In the genomic region with DNA sequence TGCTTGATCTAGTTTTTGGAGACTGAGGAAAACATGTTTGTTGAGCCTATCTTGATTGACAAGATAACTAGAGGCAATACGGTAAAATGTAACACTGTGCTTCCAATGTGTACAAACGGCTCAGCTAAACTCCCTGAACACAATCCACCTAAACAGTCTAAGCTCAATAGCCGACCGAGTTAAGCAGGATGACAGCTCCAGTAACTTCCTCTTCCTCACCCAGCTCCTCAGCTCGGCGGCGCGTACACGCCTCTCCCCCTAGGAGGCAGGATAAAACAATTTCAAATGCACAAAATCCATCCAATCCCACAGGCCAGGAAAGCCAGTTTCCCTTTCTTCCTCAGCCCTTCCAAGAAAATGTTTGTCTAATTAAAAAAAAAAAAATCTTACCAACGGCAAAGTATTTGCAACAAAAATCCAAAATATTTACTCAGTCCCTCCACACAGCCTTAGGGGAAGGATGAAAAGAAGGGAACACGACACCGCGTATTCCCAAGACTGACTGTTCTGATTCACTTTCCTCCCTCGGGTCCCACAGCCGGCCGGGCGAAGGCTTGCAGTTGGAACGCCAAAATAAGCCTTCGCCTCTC, we compare ENCODE assay signal across 8 cellular contexts. TPM values are rescaled to one million over a fixed set of nuclear protein-coding genes. Genes with fewer than 3 reads are reported as not detected.
DNase-seq lines count a peak whose midpoint lies in the region; ATAC-seq and TF ChIP-seq lines count a peak whose summit lies in the region.

No MANE protein-coding gene starts in this region.

- peaks cover 0 to 6% (median 0%) of the 10 kb centered on the region in 7 donors for H3K9me3 Mint-ChIP-seq in CD4-positive, CD25-positive, alpha-beta regulatory T cell
- peaks cover 0 to 11% (median 0%) of the 10 kb centered on the region in 11 donors for H3K9me3 Mint-ChIP-seq in naive thymus-derived CD4-positive, alpha-beta T cell

- peaks cover 41 to 69% (median 51%) of the 10 kb centered on the region in 4 donors for H3K4me1 Mint-ChIP-seq in CD4-positive, CD25-positive, alpha-beta regulatory T cell
- H3K4me1 Mint-ChIP-seq in naive thymus-derived CD4-positive, alpha-beta T cell, result peaks cover 48 to 76% (median 66%) of the 10 kb centered on the region in 7 donors

- H3K9ac ChIP-seq in KMS-11, result peak overlapping the region; percentile 88

- H3K4me1 ChIP-seq in CD4-positive, CD25-positive, alpha-beta regulatory T cell (ENCODE audit: control insufficient read depth, insufficient read depth, low read length, poor library complexity, severe bottlenecking), result peaks cover 60% of the 10 kb centered on the region
- H3K4me1 ChIP-seq in KMS-11 (ENCODE audit: low read depth, poor library complexity, severe bottlenecking) (peaks cover 59% of the 10 kb centered on the region), PC-9 (replicated peaks; ENCODE audit: insufficient read depth) (peaks cover 19% of the 10 kb centered on the region), tibial nerve (peaks cover 0 to 58% (median 32%) of the 10 kb centered on the region in 4 donors)
- H3K4me1 ChIP-seq in naive thymus-derived CD4-positive, alpha-beta T cell (ENCODE audit: control insufficient read depth in 2 of 2, insufficient read depth in 2 of 2, low read length in 2 of 2), result peaks cover 38 to 53% of the 10 kb centered on the region in 2 donors

- H4K20me1 ChIP-seq in KMS-11 (ENCODE audit: insufficient read depth) (0 out of 2 replicates have a peak, but pooled peaks cover 4% of the 10 kb centered on the region), PC-9 (ENCODE audit: insufficient read depth) (no peaks in the 10 kb centered on the region; the same call in 1 of the 2 replicates)

- no peak for TF ChIP-seq POLR2A in tibial nerve (IDR thresholded peaks at IDR 0.05)

- peaks cover 24% of the 10 kb centered on the region for H3F3A ChIP-seq in PC-9 (ENCODE audit: insufficient read depth, low read depth)

- peaks cover 70% of the 10 kb centered on the region for H3K79me2 ChIP-seq in KMS-11 (ENCODE audit: insufficient read depth, low read depth)
- H3K79me2 ChIP-seq in PC-9 (ENCODE audit: low read depth), result peaks cover 50% of the 10 kb centered on the region

- intact Hi-C loops in PC-9 (cut with micrococcal nuclease; ENCODE audit: unreplicated experiment), result loop anchor here (2.0 kb wide), 1 partner anchor 45 kb away; a partner anchor contains a TSS
- intact Hi-C loops in naive thymus-derived CD4-positive, alpha-beta T cell (cut with micrococcal nuclease), result loop anchor here (1.0 to 5.0 kb wide), 4 partner anchors 17 to 741 kb away; a partner anchor contains a TSS

- H3K4me3 ChIP-seq in CD4-positive, CD25-positive, alpha-beta regulatory T cell (ENCODE audit: low read depth, low read length), result peak overlapping the region; percentile 91
- peak overlapping the region; percentile 49 for H3K4me3 ChIP-seq in KMS-11 (IDR thresholded peaks at IDR 0.05; ENCODE audit: insufficient read depth, low read depth, low read length)
- H3K4me3 ChIP-seq in PC-9, result peak overlapping the region; percentile 88
- peak overlapping the region; percentile 80 for H3K4me3 ChIP-seq in naive thymus-derived CD4-positive, alpha-beta T cell (ENCODE audit: low read length)
- H3K4me3 ChIP-seq in tibial nerve, result peak overlapping the region; percentile 79 to 99 (median 97)

- H3K36me3 ChIP-seq in CD4-positive, CD25-positive, alpha-beta regulatory T cell (ENCODE audit: control insufficient read depth, insufficient read depth, low read length), result no peaks in the 10 kb centered on the region
- H3K36me3 ChIP-seq in KMS-11 (ENCODE audit: insufficient read depth) (no peaks in the 10 kb centered on the region), PC-9 (ENCODE audit: low read depth) (no peaks in the 10 kb centered on the region), tibial nerve (no peaks in the 10 kb centered on the region)
- peaks cover 0 to 11% (median 0%) of the 10 kb centered on the region in 3 experiments for H3K36me3 ChIP-seq in naive thymus-derived CD4-positive, alpha-beta T cell (ENCODE audit: control insufficient read depth in 2 of 3, insufficient read depth in 3 of 3, low read length in 3 of 3)

- H3K27me3 Mint-ChIP-seq in CD4-positive, CD25-positive, alpha-beta regulatory T cell, result peaks cover 13% of the 10 kb centered on the region
- H3K27me3 Mint-ChIP-seq in naive thymus-derived CD4-positive, alpha-beta T cell, result peaks cover 0 to 2% (median 0%) of the 10 kb centered on the region in 5 donors

- peak; percentile 33 to 70 (median 48) for DNase-seq in CD4-positive, CD25-positive, alpha-beta regulatory T cell
- DNase-seq in PC-9 (peak; percentile 54 to 66), fibroblast of peridontal ligament (ENCODE audit: extremely low read depth) (peak; percentile 84), tibial nerve (ENCODE audit: low spot score in 2 of 2) (peak; percentile 50 to 60)
- peak; percentile 82 for DNase-seq in activated effector memory CD4-positive, alpha-beta T cell treated with anti-CD3 and anti-CD28 coated beads, Interleukin-2, amount 50 U/mL, for 16 hours
- DNase-seq in naive thymus-derived CD4-positive, alpha-beta T cell, result peak in 7 of 9 donors; percentile 23 to 56 (median 47)

- peak overlapping the region; percentile 98 to 100 (median 100) for H3K4me3 Mint-ChIP-seq in CD4-positive, CD25-positive, alpha-beta regulatory T cell
- peak overlapping the region; percentile 95 to 99 (median 98) for H3K4me3 Mint-ChIP-seq in naive thymus-derived CD4-positive, alpha-beta T cell

- TF ChIP-seq EP300 in tibial nerve (IDR thresholded peaks at IDR 0.05), result peak in 1 of 2 donors; percentile 58

- CTCF ChIA-PET in PC-9 (lab: Charles Lee), result interaction anchor here (1.2 kb wide), 1 partner anchor 44 kb away, joined by 6 read pairs; a partner anchor contains a TSS
- CTCF ChIA-PET in naive thymus-derived CD4-positive, alpha-beta T cell (lab: Charles Lee), result interaction anchor here (0.6 to 2.3 kb wide), 9 partner anchors 9 to 133 kb away, joined by 3 to 19 read pairs (median 3); a partner anchor contains a TSS

- no peak for ATAC-seq in CD4-positive, CD25-positive, alpha-beta regulatory T cell (ENCODE audit: low read depth in 2 of 2)
- peak; percentile 19 for ATAC-seq in GM19467 (IDR thresholded peaks at IDR 0.05; ENCODE audit: unreplicated experiment)
- no peak for ATAC-seq in naive thymus-derived CD4-positive, alpha-beta T cell

- POLR2A ChIA-PET in PC-9 (lab: Charles Lee; ENCODE audit: unreplicated experiment), result interaction anchor here (0.7 to 1.0 kb wide), 2 partner anchors 44 to 60 kb away, joined by 3 to 6 read pairs; a partner anchor contains a TSS
- POLR2A ChIA-PET in naive thymus-derived CD4-positive, alpha-beta T cell (lab: Charles Lee), result interaction anchor here (0.6 to 6.4 kb wide), 19 partner anchors 9 to 748 kb away, joined by 3 to 531 read pairs (median 4); a partner anchor contains a TSS

- H3K9me2 ChIP-seq in PC-9 (ENCODE audit: insufficient read depth), result no peaks in the 10 kb centered on the region

- no peaks in the 10 kb centered on the region for H3K9me3 ChIP-seq in CD4-positive, CD25-positive, alpha-beta regulatory T cell (ENCODE audit: control insufficient read depth in 2 of 2, low read length in 2 of 2)
- H3K9me3 ChIP-seq in PC-9 (ENCODE audit: insufficient read depth, low read depth), result no peaks in the 10 kb centered on the region
- H3K9me3 ChIP-seq in naive thymus-derived CD4-positive, alpha-beta T cell (ENCODE audit: control insufficient read depth in 2 of 3, low read length in 3 of 3), result no peaks in the 10 kb centered on the region
- no peaks in the 10 kb centered on the region for H3K9me3 ChIP-seq in tibial nerve

- H3K27me3 ChIP-seq in CD4-positive, CD25-positive, alpha-beta regulatory T cell (ENCODE audit: control insufficient read depth, insufficient read depth, low read length), result no peaks in the 10 kb centered on the region
- H3K27me3 ChIP-seq in KMS-11 (ENCODE audit: insufficient read depth, low read depth) (no peaks in the 10 kb centered on the region), PC-9 (ENCODE audit: insufficient read depth, low read depth) (no peaks in the 10 kb centered on the region), tibial nerve (no peaks in the 10 kb centered on the region)
- H3K27me3 ChIP-seq in naive thymus-derived CD4-positive, alpha-beta T cell (ENCODE audit: control insufficient read depth in 2 of 2, insufficient read depth in 2 of 2, low read length in 2 of 2), result no peaks in the 10 kb centered on the region

- TF ChIP-seq CTCF in KMS-11 (conservative IDR thresholded peaks at IDR 0.05; ENCODE audit: low read depth, low read length) (peak; percentile 63), PC-9 (conservative IDR thresholded peaks at IDR 0.05) (peak; percentile 49), tibial nerve (IDR thresholded peaks at IDR 0.05) (peak; percentile 4 to 65 (median 63))

- H3K4me2 ChIP-seq in KMS-11 (peak overlapping the region; percentile 99), PC-9 (peak overlapping the region; percentile 78)

- 0 out of 2 replicates have a peak overlapping the region, but pooled peaks have one; percentile 1 for H2AFZ ChIP-seq in KMS-11 (ENCODE audit: low read depth)
- H2AFZ ChIP-seq in PC-9, result peak overlapping the region; percentile 93

- 0% methylated on average over 19 of the region's 19 CpGs for WGBS in tibial nerve, 2 donors

- peak overlapping the region; percentile 99 for H3K27ac ChIP-seq in CD4-positive, CD25-positive, alpha-beta regulatory T cell (ENCODE audit: insufficient read depth, low read length, poor library complexity, severe bottlenecking)
- H3K27ac ChIP-seq in KMS-11 (peak overlapping the region; percentile 95), PC-9 (peak overlapping the region; percentile 62), tibial nerve (peak overlapping the region; percentile 95 to 100 (median 99))
- peak overlapping the region; percentile 100 for H3K27ac ChIP-seq in naive thymus-derived CD4-positive, alpha-beta T cell (ENCODE audit: low read depth, low read length)

- peak overlapping the region; percentile 94 to 97 (median 96) for H3K27ac Mint-ChIP-seq in CD4-positive, CD25-positive, alpha-beta regulatory T cell
- H3K27ac Mint-ChIP-seq in naive thymus-derived CD4-positive, alpha-beta T cell, result peak overlapping the region; percentile 95 to 99 (median 98)

- TSS peak; percentile 40 for BruUV-seq in PC-9 (replicated peaks; lab: Mats Ljungman, UMichigan)

- H3K36me3 Mint-ChIP-seq in CD4-positive, CD25-positive, alpha-beta regulatory T cell, result peaks cover 17% of the 10 kb centered on the region
- peaks cover 0 to 29% (median 11%) of the 10 kb centered on the region in 5 donors for H3K36me3 Mint-ChIP-seq in naive thymus-derived CD4-positive, alpha-beta T cell

RNA-seq across cellular contexts. Expression of a gene that starts 1.0 kb away (rescaled TPM):
- 237 TPM for total RNA-seq in CD4-positive, CD25-positive, alpha-beta regulatory T cell
- 10 to 100 TPM; 44.1 to 55.5 (median 51.2) TPM for polyA plus RNA-seq in CD4-positive, CD25-positive, alpha-beta regulatory T cell
- total RNA-seq in PC-9 (2021) (26.7 and 28.4 TPM in 2 replicates), tibial nerve (10 to 100 TPM; 15.3 to 32.1 (median 23.4) TPM)
- total RNA-seq in naive thymus-derived CD4-positive, alpha-beta T cell, result 100 to 1,000 TPM; 111 to 212 (median 143) TPM
- polyA plus RNA-seq in naive thymus-derived CD4-positive, alpha-beta T cell, result 10 to 100 TPM; 50.5 to 52.3 TPM

RNA-seq across cellular contexts. Expression of a gene that starts 44.5 kb away (rescaled TPM):
- total RNA-seq in CD4-positive, CD25-positive, alpha-beta regulatory T cell, result 31.3 TPM
- polyA plus RNA-seq in CD4-positive, CD25-positive, alpha-beta regulatory T cell, result 10 to 100 TPM; 32.0 to 36.8 (median 33.7) TPM
- total RNA-seq in PC-9 (2021) (16.7 and 20.3 TPM in 2 replicates), tibial nerve (10 to 100 TPM; 21.0 to 32.3 (median 26.9) TPM)
- 10 to 100 TPM; 13.0 to 37.9 (median 17.8) TPM for total RNA-seq in naive thymus-derived CD4-positive, alpha-beta T cell
- polyA plus RNA-seq in naive thymus-derived CD4-positive, alpha-beta T cell, result 10 to 100 TPM; 29.1 to 36.2 TPM
